In the genomic region with DNA sequence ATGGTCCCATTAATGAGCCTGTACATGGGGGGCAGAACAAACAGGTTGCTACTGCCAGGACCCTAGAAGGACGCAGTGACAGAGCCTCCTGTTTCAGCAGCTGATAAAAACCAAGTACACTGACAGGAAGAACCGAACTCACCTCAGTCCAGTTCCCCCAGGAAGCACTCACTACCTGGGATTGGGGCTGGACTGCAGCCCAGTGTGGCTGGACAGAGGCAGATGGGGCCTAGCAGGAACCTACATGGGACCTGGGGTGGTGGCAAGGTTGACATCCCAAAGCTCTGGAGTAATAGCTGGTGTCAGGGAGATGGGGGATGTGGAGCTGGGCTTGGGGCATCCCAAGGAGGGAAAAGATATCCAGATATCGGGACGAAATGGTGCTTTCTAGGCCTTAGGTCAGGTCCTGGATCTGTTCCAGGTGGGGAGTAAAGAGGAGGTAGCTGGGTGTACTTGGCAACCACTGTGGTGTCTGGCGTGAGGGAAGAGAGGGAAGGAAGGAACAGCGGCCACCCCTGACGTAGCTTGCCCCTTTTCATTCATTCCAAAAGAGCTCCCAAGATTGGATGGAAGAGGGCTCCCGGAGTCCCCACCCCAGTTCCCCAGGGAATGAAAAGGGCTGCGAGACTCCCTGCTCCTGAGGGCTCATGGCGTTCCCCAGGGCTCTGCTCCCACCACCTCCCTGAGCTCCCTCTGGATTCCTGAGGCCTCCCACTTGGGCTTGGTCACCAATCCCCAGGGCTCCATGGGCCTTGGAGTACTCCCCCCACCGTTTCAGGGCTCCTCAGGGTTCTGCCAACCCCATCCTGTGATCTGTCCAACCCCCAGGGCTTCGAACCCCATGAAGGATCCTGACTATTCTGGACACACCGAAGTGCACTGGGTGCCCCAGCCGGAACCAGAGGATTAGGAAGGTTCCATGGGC, we compare ENCODE assay signal across 21 cellular contexts. TPM values are rescaled to one million over a fixed set of nuclear protein-coding genes. Genes with fewer than 3 reads are reported as not detected.
DNase-seq lines count a peak whose midpoint lies in the region; ATAC-seq and TF ChIP-seq lines count a peak whose summit lies in the region.
"Had no signal": no experiment of that assay in that cellular context is flagged by ENCODE, and none has a peak within 500 bp of the region (broad histone marks: within the 10 kb centered on the region; RNA-seq: fewer than 3 reads in every experiment).

No MANE protein-coding gene starts in this region.

- H3K27ac ChIP-seq in right cardiac atrium (ENCODE audit: low read length), result no peak overlapping the region
- peak overlapping the region; percentile 86 for H3K27ac ChIP-seq in RWPE1
- peak overlapping the region; percentile 38 to 92 (median 48) for H3K27ac ChIP-seq in esophagus muscularis mucosa (replicated peaks in 1 of 4)
- H3K27ac ChIP-seq in uterus, result peak overlapping the region; percentile 1 to 51
- H3K27ac ChIP-seq: cardiac muscle cell, epithelial cell of prostate, SJCRH30, testis had no signal

- intact Hi-C loops in right cardiac atrium (cut with DNase I) (no loop called here), Right ventricle myocardium superior (cut with DNase I) (no loop called here), esophagus muscularis mucosa (cut with DNase I) (no loop called here), uterus (cut with DNase I; ENCODE audit: low total_unique reads) (no loop called here), cardiac septum (cut with DNase I) (no loop called here)

- TF ChIP-seq POLR2A in esophagus muscularis mucosa (IDR thresholded peaks at IDR 0.05; ENCODE audit: low read depth) (no peak), uterus (IDR thresholded peaks at IDR 0.05) (no peak)

- CTCF ChIA-PET in RWPE1 (lab: Yijun Ruan, JAX), result interaction anchor here (3.0 kb wide), 1 partner anchor 10 kb away, joined by 13 read pairs; a partner anchor contains a TSS

- DNase-seq in right cardiac atrium (peak in 2 of 3 donors; percentile 9 to 46), Right ventricle myocardium superior (no peak), RWPE1 (ENCODE audit: low spot score) (no peak), esophagus muscularis mucosa (ENCODE audit: extremely low spot score) (no peak), uterus (peak; percentile 39 to 48), cardiac septum (ENCODE audit: low spot score) (no peak), NOMO-1 (lab: John Stamatoyannopoulos, UW; ENCODE audit: unreplicated experiment in 2 of 2) (no peak)
- DNase-seq: activated CD4-positive, alpha-beta T cell treated with anti-CD3 and anti-CD28 coated beads, Interleukin-2, amount 50 U/mL, for 1 hour; activated naive CD4-positive, alpha-beta T cell treated with Interleukin-2 at 50 U/mL for 16 hours; DMS53; dorsolateral prefrontal cortex; Kasumi-1; NCI-H187 treated with DMSO at 0.1 percent for 48 hours; NCI-H345; SJCRH30; T-cell had no signal

- no peak overlapping the region for H3K4me3 ChIP-seq in right cardiac atrium (ENCODE audit: low read length)
- no peak overlapping the region for H3K4me3 ChIP-seq in esophagus muscularis mucosa
- H3K4me3 ChIP-seq in uterus, result no peak overlapping the region
- H3K4me3 ChIP-seq: cardiac muscle cell, dorsolateral prefrontal cortex, SJCRH30, testis had no signal

- POLR2A ChIA-PET in RWPE1 (lab: Yijun Ruan, JAX; ENCODE audit: low non-redundant PET), result no interaction called here

- ATAC-seq in right cardiac atrium (no peak), Right ventricle myocardium superior (ENCODE audit: poor library complexity) (no peak), GM19455 (IDR thresholded peaks at IDR 0.05; ENCODE audit: unreplicated experiment) (no peak)
- ATAC-seq: PC-3, T-cell had no signal

- H3K27me3 ChIP-seq in right cardiac atrium (ENCODE audit: control insufficient read depth, insufficient read depth) (no peaks in the 10 kb centered on the region), esophagus muscularis mucosa (no peaks in the 10 kb centered on the region), uterus (no peaks in the 10 kb centered on the region)
- H3K27me3 ChIP-seq: cardiac muscle cell, testis had no signal

- TF ChIP-seq CTCF in RWPE1 (conservative IDR thresholded peaks at IDR 0.05; ENCODE audit: low read depth), result no peak
- no peak for TF ChIP-seq CTCF in esophagus muscularis mucosa (IDR thresholded peaks at IDR 0.05)
- TF ChIP-seq CTCF in uterus (IDR thresholded peaks at IDR 0.05), result no peak

- WGBS in right cardiac atrium, result 47% methylated on average over 14 of the region's 14 CpGs
- WGBS in esophagus muscularis mucosa, result 74% methylated on average over 13 of the region's 14 CpGs

- H3K9me3 ChIP-seq in right cardiac atrium (ENCODE audit: control insufficient read depth, low read length), result no peaks in the 10 kb centered on the region
- no peaks in the 10 kb centered on the region for H3K9me3 ChIP-seq in esophagus muscularis mucosa
- no peaks in the 10 kb centered on the region for H3K9me3 ChIP-seq in uterus
- H3K9me3 ChIP-seq: SJCRH30, testis had no signal

- no peak for TF ChIP-seq EP300 in esophagus muscularis mucosa (IDR thresholded peaks at IDR 0.05)

- no peaks in the 10 kb centered on the region for H3K4me1 ChIP-seq in right cardiac atrium (ENCODE audit: control insufficient read depth, insufficient read depth, low read length)
- H3K4me1 ChIP-seq in esophagus muscularis mucosa, result peaks cover 6 to 44% (median 38%) of the 10 kb centered on the region in 4 donors
- no peaks in the 10 kb centered on the region for H3K4me1 ChIP-seq in uterus
- H3K4me1 ChIP-seq: SJCRH30 had no signal

- H3K36me3 ChIP-seq in esophagus muscularis mucosa (peaks cover 0 to 19% (median 3%) of the 10 kb centered on the region in 4 donors), uterus (no peaks in the 10 kb centered on the region)
- H3K36me3 ChIP-seq: cardiac muscle cell, SJCRH30 had no signal

RNA-seq across cellular contexts. Expression of a gene that starts 4.5 kb away (rescaled TPM):
- total RNA-seq in right cardiac atrium (10 to 100 TPM; 58.5 to 72.9 (median 60.0) TPM), Right ventricle myocardium superior (49.2 TPM), esophagus muscularis mucosa (10 to 100 TPM; 37.0 to 64.7 (median 57.7) TPM), uterus (100 to 1,000 TPM in 1 of 4 donors, 10 to 100 TPM in 3; 13.6 to 118 (median 44.4) TPM), cardiac septum (66.2 TPM)
- 86.1 TPM for polyA plus RNA-seq in right cardiac atrium

RNA-seq across cellular contexts. Expression of a gene that starts 9.2 kb away (rescaled TPM):
- total RNA-seq in right cardiac atrium, result 100 to 1,000 TPM; 262 to 363 (median 298) TPM
- polyA plus RNA-seq in right cardiac atrium, result 271 TPM
- 216 TPM for total RNA-seq in Right ventricle myocardium superior
- over 10,000 TPM in 3 of 4 donors, 1,000 to 10,000 TPM in 1; 8,941 to 16,544 (median 12,362) TPM for total RNA-seq in esophagus muscularis mucosa
- total RNA-seq in uterus, result 1,000 to 10,000 TPM; 1,067 to 4,271 (median 2,911) TPM
- 347 TPM for total RNA-seq in cardiac septum

RNA-seq across cellular contexts. Expression of a gene that starts 14.6 kb away (rescaled TPM):
- total RNA-seq in right cardiac atrium (1,000 to 10,000 TPM; 2,034 to 2,544 (median 2,211) TPM), Right ventricle myocardium superior (2,020 TPM), esophagus muscularis mucosa (1,000 to 10,000 TPM; 2,150 to 7,554 (median 4,519) TPM), uterus (1,000 to 10,000 TPM; 2,407 to 9,172 (median 4,014) TPM), cardiac septum (1,520 TPM)
- 2,857 TPM for polyA plus RNA-seq in right cardiac atrium

RNA-seq across cellular contexts. Expression of a gene that starts 25.4 kb away (rescaled TPM):
- total RNA-seq in right cardiac atrium, result 10 to 100 TPM; 47.3 to 52.6 (median 51.2) TPM
- polyA plus RNA-seq in right cardiac atrium, result 60.5 TPM
- total RNA-seq in Right ventricle myocardium superior, result 57.7 TPM
- 10 to 100 TPM; 19.9 to 24.3 (median 22.6) TPM for total RNA-seq in esophagus muscularis mucosa
- 10 to 100 TPM; 10.2 to 31.8 (median 21.2) TPM for total RNA-seq in uterus
- 32.9 TPM for total RNA-seq in cardiac septum

RNA-seq across cellular contexts. Expression of a gene that starts 27.7 kb away (rescaled TPM):
- total RNA-seq in right cardiac atrium (10 to 100 TPM; 38.0 to 45.0 (median 39.0) TPM), Right ventricle myocardium superior (36.1 TPM), esophagus muscularis mucosa (10 to 100 TPM; 18.6 to 43.6 (median 32.5) TPM), uterus (10 to 100 TPM; 15.3 to 62.3 (median 20.5) TPM), cardiac septum (41.6 TPM)
- 43.9 TPM for polyA plus RNA-seq in right cardiac atrium

Comparison
In these comparisons a context has a peak if more than half of its experiments do, and no peak if none do; other contexts are left out.
1. DNase-seq: peak in right cardiac atrium (2 of 3) and uterus (2 of 2); none in Right ventricle myocardium superior (single experiment), RWPE1 (single experiment), esophagus muscularis mucosa (single experiment), cardiac septum (single experiment) and NOMO-1 (0 of 2).